In genomic region chrX:11438767-11439166, GRCh38 we compare ENCODE assay signal across 18 cellular contexts.
A peak's percentile ranks its signal among the peaks of the same experiment; 100 is the strongest.
DNase-seq lines count a peak whose midpoint lies in the region; ATAC-seq and TF ChIP-seq lines count a peak whose summit lies in the region.
"Had no signal": no experiment of that assay in that cellular context is flagged by ENCODE, and none has a peak within 500 bp of the region (broad histone marks: within the 10 kb centered on the region; RNA-seq: fewer than 3 reads in every experiment).

No MANE protein-coding gene starts in this region.

- H3K9me3 ChIP-seq in MM.1S (replicated peaks; ENCODE audit: insufficient read depth, low read length) (no peaks in the 10 kb centered on the region), thoracic aorta (no peaks in the 10 kb centered on the region)

- TF ChIP-seq CTCF in MM.1S (IDR thresholded peaks at IDR 0.05; ENCODE audit: low read length) = no peak
- no peak for TF ChIP-seq CTCF in chondrocyte (IDR thresholded peaks at IDR 0.05)
- TF ChIP-seq CTCF in thoracic aorta (IDR thresholded peaks at IDR 0.05) = no peak

- H3K27ac ChIP-seq in MM.1S (ENCODE audit: low read length) = peak overlapping the region; percentile 7; the same call in 1 of the 2 replicates
- peak overlapping the region; percentile 50 to 78 for H3K27ac ChIP-seq in thoracic aorta
- H3K27ac ChIP-seq: neural progenitor cell had no signal

- H3F3A ChIP-seq in MM.1S (ENCODE audit: insufficient read depth, low read length) = no peaks in the 10 kb centered on the region

- H4K20me1 ChIP-seq in MM.1S (ENCODE audit: insufficient read depth, low read length) = no peaks in the 10 kb centered on the region

- intact Hi-C loops in activated CD4-positive, alpha-beta T cell treated with anti-CD3 and anti-CD28 coated beads, Interleukin-2, amount 10 ng/mL, durations not matched to agents 24 days and 14 days (cut with micrococcal nuclease) = no loop called here

- no peak overlapping the region for H2AFZ ChIP-seq in MM.1S (ENCODE audit: low read length)
- H2AFZ ChIP-seq: neural progenitor cell had no signal

- no peaks in the 10 kb centered on the region for H3K36me3 Mint-ChIP-seq in chondrocyte (ENCODE audit: low read depth)
- no peaks in the 10 kb centered on the region for H3K36me3 Mint-ChIP-seq in activated CD4-positive, alpha-beta T cell treated with anti-CD3 and anti-CD28 coated beads, Interleukin-2, amount 10 ng/mL, durations not matched to agents 24 days and 14 days (ENCODE audit: low read depth)
- H3K36me3 Mint-ChIP-seq: neural progenitor cell had no signal

- H3K9me3 Mint-ChIP-seq in chondrocyte (ENCODE audit: low read depth) = peaks cover 6% of the 10 kb centered on the region
- H3K9me3 Mint-ChIP-seq in activated CD4-positive, alpha-beta T cell treated with anti-CD3 and anti-CD28 coated beads, Interleukin-2, amount 10 ng/mL, durations not matched to agents 24 days and 14 days = no peaks in the 10 kb centered on the region
- H3K9me3 Mint-ChIP-seq: neural progenitor cell had no signal

- no peaks in the 10 kb centered on the region for H3K9me2 ChIP-seq in MM.1S (replicated peaks; ENCODE audit: insufficient read depth, low read length)

- H3K4me1 Mint-ChIP-seq in chondrocyte (ENCODE audit: low read depth) = peaks cover 29% of the 10 kb centered on the region
- no peaks in the 10 kb centered on the region for H3K4me1 Mint-ChIP-seq in activated CD4-positive, alpha-beta T cell treated with anti-CD3 and anti-CD28 coated beads, Interleukin-2, amount 10 ng/mL, durations not matched to agents 24 days and 14 days

- no peaks in the 10 kb centered on the region for H3K79me2 ChIP-seq in MM.1S (ENCODE audit: low read length)

- H3K4me3 Mint-ChIP-seq in chondrocyte (ENCODE audit: unreplicated experiment) = peak overlapping the region; percentile 5
- no peak overlapping the region for H3K4me3 Mint-ChIP-seq in activated CD4-positive, alpha-beta T cell treated with anti-CD3 and anti-CD28 coated beads, Interleukin-2, amount 10 ng/mL, durations not matched to agents 24 days and 14 days
- H3K4me3 Mint-ChIP-seq: neural progenitor cell had no signal

- H3K4me1 ChIP-seq in MM.1S (ENCODE audit: low read length) (peaks cover 44% of the 10 kb centered on the region), thoracic aorta (ENCODE audit: control insufficient read depth in 1 of 2, low read depth in 2 of 2) (peaks cover 0 to 21% of the 10 kb centered on the region in 2 donors)
- H3K4me1 ChIP-seq: neural progenitor cell had no signal

- ATAC-seq in thoracic aorta (ENCODE audit: insufficient number of reproducible peaks, low FRiP score, low read depth) (no peak), GM21737 (IDR thresholded peaks at IDR 0.05; ENCODE audit: unreplicated experiment) (no peak)
- ATAC-seq: activated CD4-positive, CD25-positive, alpha-beta regulatory T cell treated with anti-CD3 and anti-CD28 coated beads, Interleukin-2, amount 50 U/mL, for 24 hours had no signal

- H3K36me3 ChIP-seq in MM.1S (replicated peaks; ENCODE audit: insufficient read depth, low read length) (no peaks in the 10 kb centered on the region), thoracic aorta (no peaks in the 10 kb centered on the region)
- H3K36me3 ChIP-seq: neural progenitor cell had no signal

- H3K27me3 ChIP-seq in MM.1S (replicated peaks; ENCODE audit: insufficient read depth, low read length) (no peaks in the 10 kb centered on the region), thoracic aorta (replicated peaks; ENCODE audit: insufficient read depth) (no peaks in the 10 kb centered on the region)
- H3K27me3 ChIP-seq: neural progenitor cell had no signal

- peak overlapping the region; percentile 49 for H3K4me2 ChIP-seq in MM.1S (ENCODE audit: low read depth, low read length)
- H3K4me2 ChIP-seq: neural progenitor cell had no signal

- peak overlapping the region; percentile 80 for H3K27ac Mint-ChIP-seq in chondrocyte (ENCODE audit: unreplicated experiment)
- H3K27ac Mint-ChIP-seq in activated CD4-positive, alpha-beta T cell treated with anti-CD3 and anti-CD28 coated beads, Interleukin-2, amount 10 ng/mL, durations not matched to agents 24 days and 14 days = no peak overlapping the region
- H3K27ac Mint-ChIP-seq: neural progenitor cell had no signal

- peak overlapping the region; percentile 13; the same call in 1 of the 2 replicates for H3K9ac ChIP-seq in MM.1S (ENCODE audit: low read length)
- H3K9ac ChIP-seq: neural progenitor cell had no signal

- DNase-seq in MM.1S (peak; percentile 36), chondrocyte (ENCODE audit: low spot score) (no peak), iris pigment epithelial cell (ENCODE audit: low read depth) (peak; percentile 77), thoracic aorta (ENCODE audit: low spot score) (no peak), OCI-M2 (lab: John Stamatoyannopoulos, UW; ENCODE audit: unreplicated experiment) (no peak)
- no peak for DNase-seq in activated CD4-positive, alpha-beta T cell treated with anti-CD3 and anti-CD28 coated beads, Interleukin-2, amount 10 ng/mL, durations not matched to agents 24 days and 14 days
- DNase-seq: activated gamma-delta T cell; AML-193; amygdala; GOT3; midbrain; NCI-H2081; NCI-H524; retina; stimulated activated CD4-positive, alpha-beta T cell treated with anti-CD3 and anti-CD28 coated beads, Interleukin-1b, Interleukin-23, amount 100 ng/mL, for 48 hours had no signal

- no peak overlapping the region for H3K4me3 ChIP-seq in MM.1S (ENCODE audit: low read length)
- H3K4me3 ChIP-seq in thoracic aorta = peak overlapping the region; percentile 53
- H3K4me3 ChIP-seq: neural progenitor cell had no signal

- H3K27me3 Mint-ChIP-seq in chondrocyte (ENCODE audit: low read depth) = no peaks in the 10 kb centered on the region
- no peaks in the 10 kb centered on the region for H3K27me3 Mint-ChIP-seq in activated CD4-positive, alpha-beta T cell treated with anti-CD3 and anti-CD28 coated beads, Interleukin-2, amount 10 ng/mL, durations not matched to agents 24 days and 14 days

Comparison
In these comparisons a context has a peak if more than half of its experiments do, and no peak if none do; other contexts are left out.
1. DNase-seq: peak in MM.1S (single experiment) and iris pigment epithelial cell (single experiment); none in chondrocyte (single experiment), thoracic aorta (single experiment), activated CD4-positive, alpha-beta T cell treated with anti-CD3 and anti-CD28 coated beads, Interleukin-2, amount 10 ng/mL, durations not matched to agents 24 days and 14 days (single experiment) and OCI-M2 (single experiment).